In the genomic region with DNA sequence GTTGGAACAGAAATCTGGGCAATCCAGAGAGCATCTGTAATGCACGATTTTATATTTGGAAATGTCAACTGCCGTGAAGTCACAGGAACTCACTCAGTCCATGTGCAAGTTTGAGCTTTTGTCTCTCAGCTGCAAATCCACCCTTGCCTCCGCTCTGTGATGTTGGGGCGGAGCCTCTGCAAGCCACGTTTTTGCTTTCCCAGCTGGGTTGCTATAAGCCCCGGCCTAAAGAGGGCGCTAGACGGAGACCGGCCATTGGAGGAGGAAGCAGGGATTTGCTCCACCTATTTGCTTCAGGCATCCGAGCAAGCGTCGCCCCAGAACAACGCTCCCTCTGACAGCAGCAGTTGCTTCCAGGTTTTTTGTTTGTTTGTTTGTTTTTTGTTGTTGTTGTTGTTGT, we compare ENCODE assay signal across 20 cellular contexts. TPM values are rescaled to one million over a fixed set of nuclear protein-coding genes. Genes with fewer than 3 reads are reported as not detected.
DNase-seq lines count a peak whose midpoint lies in the region; ATAC-seq and TF ChIP-seq lines count a peak whose summit lies in the region.
"Had no signal": no experiment of that assay in that cellular context is flagged by ENCODE, and none has a peak within 500 bp of the region (broad histone marks: within the 10 kb centered on the region; RNA-seq: fewer than 3 reads in every experiment).

No MANE protein-coding gene starts in this region.

- no peaks in the 10 kb centered on the region for H3K9me3 Mint-ChIP-seq in CD4-positive, alpha-beta memory T cell
- no peaks in the 10 kb centered on the region for H3K9me3 Mint-ChIP-seq in activated CD8-positive, alpha-beta T cell treated with anti-CD3 and anti-CD28 coated beads for 36 hours
- H3K9me3 Mint-ChIP-seq: T-helper 1 cell treated with Interleukin-12 subunit alpha and Interleukin-12 subunit beta and Interleukin-4 antibody, amounts not matched to agents 30 μg/mL and 1 μg/mL, for 36 hours had no signal

- no peaks in the 10 kb centered on the region for H3K27me3 Mint-ChIP-seq in CD4-positive, alpha-beta memory T cell
- peaks cover 2% of the 10 kb centered on the region for H3K27me3 Mint-ChIP-seq in activated CD8-positive, alpha-beta T cell treated with anti-CD3 and anti-CD28 coated beads for 36 hours

- intact Hi-C loops in CD4-positive, alpha-beta memory T cell (cut with micrococcal nuclease): no loop called here
- intact Hi-C loops in adrenal gland (cut with DNase I): loop anchor here in 1 of 2 donors (10.0 kb wide), 1 partner anchor 139 kb away; the partner anchor contains the start of gene KCNA7
- intact Hi-C loops in activated CD8-positive, alpha-beta T cell treated with anti-CD3 and anti-CD28 coated beads for 36 hours (cut with micrococcal nuclease): no loop called here

- 75 to 88% (median 86%) methylated on average over 13 of the region's 13 CpGs for WGBS in adrenal gland, 4 donors

- H3K9me2 ChIP-seq in OCI-LY1 (ENCODE audit: low read depth, low read length): no peaks in the 10 kb centered on the region

- CTCF ChIA-PET in CD4-positive, alpha-beta memory T cell (lab: Charles Lee; ENCODE audit: partially characterized antibody): interaction anchor here (1.4 kb wide), 1 partner anchor 100 kb away, joined by 3 read pairs; the partner anchor contains the start of gene LIN7B
- CTCF ChIA-PET in activated CD8-positive, alpha-beta T cell treated with anti-CD3 and anti-CD28 coated beads for 36 hours (lab: Charles Lee): interaction anchor here (1.1 to 2.8 kb wide), 5 partner anchors 8 to 116 kb away, joined by 3 to 19 read pairs (median 3); no protein-coding TSS in a partner anchor

- no peak overlapping the region for H2AFZ ChIP-seq in OCI-LY1 (ENCODE audit: low read length)

- H3F3A ChIP-seq in OCI-LY1 (ENCODE audit: insufficient read depth, low read length): no peaks in the 10 kb centered on the region

- H3K9me3 ChIP-seq in OCI-LY1 (ENCODE audit: low read length): no peaks in the 10 kb centered on the region
- H3K9me3 ChIP-seq in CD4-positive, alpha-beta memory T cell (ENCODE audit: control insufficient read depth in 1 of 2, low read length in 2 of 2): no peaks in the 10 kb centered on the region
- no peaks in the 10 kb centered on the region for H3K9me3 ChIP-seq in adrenal gland (replicated peaks in 1 of 3)
- H3K9me3 ChIP-seq: Peyer's patch, psoas muscle, vagina had no signal

- H3K27ac ChIP-seq in 22Rv1 (no peak overlapping the region), OCI-LY1 (ENCODE audit: low read depth, low read length, poor library complexity, severe bottlenecking) (no peak overlapping the region), adrenal gland (no peak overlapping the region)
- no peak overlapping the region for H3K27ac ChIP-seq in CD4-positive, alpha-beta memory T cell (ENCODE audit: low read depth, low read length)
- H3K27ac ChIP-seq: Peyer's patch, psoas muscle, vagina had no signal

- peaks cover 5 to 18% (median 10%) of the 10 kb centered on the region in 4 donors for H3K4me1 Mint-ChIP-seq in CD4-positive, alpha-beta memory T cell
- peaks cover 12% of the 10 kb centered on the region for H3K4me1 Mint-ChIP-seq in activated CD8-positive, alpha-beta T cell treated with anti-CD3 and anti-CD28 coated beads for 36 hours (ENCODE audit: low read depth)

- H3K4me2 ChIP-seq in OCI-LY1 (ENCODE audit: low read length): no peak overlapping the region

- no peaks in the 10 kb centered on the region for H3K36me3 Mint-ChIP-seq in CD4-positive, alpha-beta memory T cell
- H3K36me3 Mint-ChIP-seq in activated CD8-positive, alpha-beta T cell treated with anti-CD3 and anti-CD28 coated beads for 36 hours (ENCODE audit: low read depth): no peaks in the 10 kb centered on the region

- H3K79me2 ChIP-seq in OCI-LY1 (ENCODE audit: insufficient read depth, low read length): no peaks in the 10 kb centered on the region

- no peak for TF ChIP-seq POLR2A in adrenal gland (IDR thresholded peaks at IDR 0.05)

- H3K4me3 Mint-ChIP-seq in CD4-positive, alpha-beta memory T cell: no peak overlapping the region
- no peak overlapping the region for H3K4me3 Mint-ChIP-seq in activated CD8-positive, alpha-beta T cell treated with anti-CD3 and anti-CD28 coated beads for 36 hours
- H3K4me3 Mint-ChIP-seq: T-helper 1 cell treated with Interleukin-12 subunit alpha and Interleukin-12 subunit beta and Interleukin-4 antibody, amounts not matched to agents 30 μg/mL and 1 μg/mL, for 36 hours had no signal

- H3K4me1 ChIP-seq in OCI-LY1 (ENCODE audit: insufficient read depth, low read length, severe bottlenecking): peaks cover 22% of the 10 kb centered on the region
- H3K4me1 ChIP-seq in CD4-positive, alpha-beta memory T cell (ENCODE audit: insufficient read depth, low read length): peaks cover 4% of the 10 kb centered on the region
- no peaks in the 10 kb centered on the region for H3K4me1 ChIP-seq in adrenal gland (replicated peaks in 1 of 2)
- H3K4me1 ChIP-seq: Peyer's patch, psoas muscle, vagina had no signal

- H3K36me3 ChIP-seq in OCI-LY1 (ENCODE audit: insufficient read depth, low read length): no peaks in the 10 kb centered on the region; the same call in 1 of the 2 replicates
- H3K36me3 ChIP-seq in CD4-positive, alpha-beta memory T cell (ENCODE audit: insufficient read depth, low read length): no peaks in the 10 kb centered on the region
- no peaks in the 10 kb centered on the region for H3K36me3 ChIP-seq in adrenal gland (replicated peaks in 1 of 2)

- no peak overlapping the region for H3K9ac ChIP-seq in OCI-LY1 (ENCODE audit: low read length)

- DNase-seq in GM12864 (ENCODE audit: low read depth): no peak
- DNase-seq in fibroblast of the aortic adventitia (ENCODE audit: low read depth): no peak
- DNase-seq in activated naive CD4-positive, alpha-beta T cell treated with Interleukin-2 at 50 U/mL for 16 hours: no peak
- no peak for DNase-seq in CD4-positive, alpha-beta memory T cell
- DNase-seq in adrenal gland: no peak
- no peak for DNase-seq in activated CD8-positive, alpha-beta T cell treated with anti-CD3 and anti-CD28 coated beads for 36 hours
- DNase-seq: activated effector memory CD4-positive, alpha-beta T cell treated with anti-CD3 and anti-CD28 coated beads, Interleukin-2, amount 50 U/mL, for 16 hours; effector CD4-positive, alpha-beta T cell; GF-D8; islet precursor cell; NCI-H1105 treated with DMSO at 0.1 percent for 48 hours; NCI-H226; Peyer's patch; psoas muscle; stimulated activated CD4-positive, alpha-beta T cell treated with anti-CD3 and anti-CD28 coated beads, Interleukin-1b, Interleukin-23, amount 100 ng/mL, for 48 hours had no signal

- POLR2A ChIA-PET in CD4-positive, alpha-beta memory T cell (lab: Charles Lee; ENCODE audit: partially characterized antibody): no interaction called here
- POLR2A ChIA-PET in activated CD8-positive, alpha-beta T cell treated with anti-CD3 and anti-CD28 coated beads for 36 hours (lab: Charles Lee): no interaction called here

- ATAC-seq in activated CD8-positive, alpha-beta T cell treated with anti-CD3 and anti-CD28 coated beads for 36 hours: no peak
- ATAC-seq: psoas muscle had no signal

- no peaks in the 10 kb centered on the region for H4K20me1 ChIP-seq in OCI-LY1 (ENCODE audit: insufficient read depth, low read length)

- no peak overlapping the region for H3K27ac Mint-ChIP-seq in CD4-positive, alpha-beta memory T cell
- H3K27ac Mint-ChIP-seq in activated CD8-positive, alpha-beta T cell treated with anti-CD3 and anti-CD28 coated beads for 36 hours: no peak overlapping the region
- H3K27ac Mint-ChIP-seq: T-helper 1 cell treated with Interleukin-12 subunit alpha and Interleukin-12 subunit beta and Interleukin-4 antibody, amounts not matched to agents 30 μg/mL and 1 μg/mL, for 36 hours had no signal

- H3K4me3 ChIP-seq in GM12864 (ENCODE audit: low read depth, low read length): no peak overlapping the region
- H3K4me3 ChIP-seq in OCI-LY1 (ENCODE audit: low read depth, low read length, poor library complexity, severe bottlenecking): no peak overlapping the region
- no peak overlapping the region for H3K4me3 ChIP-seq in fibroblast of the aortic adventitia (ENCODE audit: low read depth, low read length)
- no peak overlapping the region for H3K4me3 ChIP-seq in CD4-positive, alpha-beta memory T cell (ENCODE audit: low read length in 2 of 2)
- no peak overlapping the region for H3K4me3 ChIP-seq in adrenal gland
- H3K4me3 ChIP-seq: Peyer's patch, psoas muscle, vagina had no signal

- H3K27me3 ChIP-seq in OCI-LY1 (ENCODE audit: insufficient read depth, low read length) (no peaks in the 10 kb centered on the region; the same call in 1 of the 2 replicates), adrenal gland (no peaks in the 10 kb centered on the region)
- H3K27me3 ChIP-seq in CD4-positive, alpha-beta memory T cell (ENCODE audit: insufficient read depth, low read length): no peaks in the 10 kb centered on the region
- H3K27me3 ChIP-seq: Peyer's patch, vagina had no signal

- TF ChIP-seq CTCF in 22Rv1 (IDR thresholded peaks at IDR 0.05) (peak; percentile 61), GM12864 (IDR thresholded peaks at IDR 0.05; ENCODE audit: low read depth, low read length, missing control alignments) (peak; percentile 27), OCI-LY1 (IDR thresholded peaks at IDR 0.05; ENCODE audit: low read length) (peak; percentile 42), fibroblast of the aortic adventitia (IDR thresholded peaks at IDR 0.05; ENCODE audit: insufficient read depth, low read length) (peak; percentile 15), adrenal gland (IDR thresholded peaks at IDR 0.05) (no peak)
- TF ChIP-seq CTCF in activated CD8-positive, alpha-beta T cell treated with anti-CD3 and anti-CD28 coated beads for 36 hours (IDR thresholded peaks at IDR 0.05): no peak

RNA-seq across cellular contexts. Expression of gene TRPM4, which starts 56.2 kb away (rescaled TPM):
- 14.0 and 15.0 TPM in 2 replicates for total RNA-seq in fibroblast of the aortic adventitia (ENCODE audit: low replicate concordance)
- under 1 TPM in 1 of 2 experiments, not detected in 1; 0.41 TPM for total RNA-seq in CD4-positive, alpha-beta memory T cell
- polyA plus RNA-seq in CD4-positive, alpha-beta memory T cell: not detected
- 10 to 100 TPM in 6 of 8 donors, 1 to 10 TPM in 2; 6.8 to 25.1 (median 15.7) TPM for total RNA-seq in adrenal gland
- polyA plus RNA-seq in adrenal gland: 10 to 100 TPM in 2 of 3 donors, 1 to 10 TPM in 1; 4.2 to 56.3 (median 20.6) TPM
- total RNA-seq in activated CD8-positive, alpha-beta T cell treated with anti-CD3 and anti-CD28 coated beads for 36 hours: under 1 TPM; 0.40 to 0.54 TPM

RNA-seq across cellular contexts. Expression of gene HRC, which starts 58.6 kb away (rescaled TPM):
- total RNA-seq in fibroblast of the aortic adventitia (ENCODE audit: low replicate concordance): not detected in 2 replicates
- total RNA-seq in CD4-positive, alpha-beta memory T cell: not detected
- polyA plus RNA-seq in CD4-positive, alpha-beta memory T cell: not detected
- 1 to 10 TPM in 7 of 8 donors, under 1 TPM in 1; 0.77 to 7.1 (median 2.6) TPM for total RNA-seq in adrenal gland
- polyA plus RNA-seq in adrenal gland: 1 to 10 TPM; 2.1 to 2.5 (median 2.4) TPM
- total RNA-seq in activated CD8-positive, alpha-beta T cell treated with anti-CD3 and anti-CD28 coated beads for 36 hours: not detected
- total RNA-seq: HT1080 had no signal

Comparison
In these comparisons a context has a peak if more than half of its experiments do, and no peak if none do; other contexts are left out.
1. CTCF ChIP-seq: peak in 22Rv1 (single experiment), GM12864 (single experiment), OCI-LY1 (single experiment) and fibroblast of the aortic adventitia (single experiment); none in adrenal gland (0 of 6) and activated CD8-positive, alpha-beta T cell treated with anti-CD3 and anti-CD28 coated beads for 36 hours (single experiment).